ENCODE assay signal across 8 cellular contexts in genomic region chr7:155190608-155191536, GRCh38.
DNase-seq lines count a peak whose midpoint lies in the region; ATAC-seq and TF ChIP-seq lines count a peak whose summit lies in the region.

No MANE protein-coding gene starts in this region.

- H3K79me1 ChIP-seq in IMR-90 (ENCODE audit: low read depth in 1 of 2, low read length in 2 of 2) (no peaks in the 10 kb centered on the region), mesenchymal stem cell (replicated peaks; ENCODE audit: low read length, poor library complexity, severe bottlenecking) (no peaks in the 10 kb centered on the region)

- H2BK5ac ChIP-seq in IMR-90 (ENCODE audit: low read depth, low read length, poor library complexity, severe bottlenecking) (no peak overlapping the region), mesenchymal stem cell (ENCODE audit: low read depth, low read length, poor library complexity, severe bottlenecking) (no peak overlapping the region)

- H3K4ac ChIP-seq in IMR-90 (ENCODE audit: low read depth, low read length): no peak overlapping the region
- H3K4ac ChIP-seq in mesenchymal stem cell (ENCODE audit: low read depth in 1 of 2, low read length in 2 of 2): no peak overlapping the region

- CTCF ChIA-PET in IMR-90 (lab: Yijun Ruan, JAX): interaction anchor here (0.6 to 2.5 kb wide), 4 partner anchors 14 to 159 kb away, joined by 3 to 15 read pairs (median 5); partner anchors contain the start of gene INSIG1

- no peaks in the 10 kb centered on the region for H3K36me3 ChIP-seq in IMR-90 (ENCODE audit: control insufficient read depth, insufficient read depth, low read length)
- H3K36me3 ChIP-seq in mesenchymal stem cell (ENCODE audit: control insufficient read depth in 1 of 2, insufficient read depth in 2 of 2, low read depth in 1 of 2, low read length in 2 of 2): no peaks in the 10 kb centered on the region

- H3K14ac ChIP-seq in IMR-90 (replicated peaks; ENCODE audit: low read depth, low read length) (no peak overlapping the region), mesenchymal stem cell (ENCODE audit: low read length in 2 of 2) (no peak overlapping the region)

- no peak for TF ChIP-seq POLR2A in IMR-90 (IDR thresholded peaks at IDR 0.05; ENCODE audit: low read depth, low read length)

- TF ChIP-seq RAD21 in IMR-90 (IDR thresholded peaks at IDR 0.05; ENCODE audit: low read length): peak; percentile 94

- no peak overlapping the region for H3K56ac ChIP-seq in IMR-90 (ENCODE audit: extremely low read depth, insufficient read depth, low read length)

- H2AFZ ChIP-seq in IMR-90 (replicated peaks; ENCODE audit: low read length, poor library complexity): peak overlapping the region; percentile 47
- no peak overlapping the region for H2AFZ ChIP-seq in mesenchymal stem cell (ENCODE audit: low read depth, low read length)

- peak; percentile 35 for DNase-seq in NK-92 treated with Interleukin-12 subunit alpha and Interleukin-12 subunit beta, amount 100 ng/mL, for 24 hours (lab: John Stamatoyannopoulos, UW)
- DNase-seq in NK-92 (lab: John Stamatoyannopoulos, UW; ENCODE audit: unreplicated experiment) (no peak), IMR-90 (no peak), mesenchymal stem cell (peak; percentile 21)
- peak; percentile 52 to 61 for DNase-seq in activated CD4-positive, alpha-beta T cell treated with anti-CD3 and anti-CD28 coated beads, Interleukin-2, amount 50 U/mL, for 24 hours (ENCODE audit: low read depth in 1 of 2, low spot score in 1 of 2)
- peak; percentile 13 for DNase-seq in effector CD8-positive, alpha-beta T cell (lab: John Stamatoyannopoulos, UW)
- peak; percentile 89 for DNase-seq in stimulated activated CD8-positive, alpha-beta memory T cell treated with anti-CD3 and anti-CD28 coated beads, Interleukin-4, amount 100 ng/mL, for 48 hours

- H3K4me3 ChIP-seq in IMR-90 (ENCODE audit: insufficient read depth, low read depth, low read length) (no peak overlapping the region), mesenchymal stem cell (ENCODE audit: insufficient read depth in 1 of 2, low read depth in 1 of 2, low read length in 2 of 2) (peak overlapping the region in 1 of 2 experiments; percentile 74)

- no peaks in the 10 kb centered on the region for H3K9me1 ChIP-seq in IMR-90 (ENCODE audit: insufficient read depth, low read length)

- H3K4me2 ChIP-seq in IMR-90 (ENCODE audit: low read depth, low read length) (peak overlapping the region; percentile 82), mesenchymal stem cell (ENCODE audit: low read length, poor library complexity, severe bottlenecking) (no peak overlapping the region)

- no peaks in the 10 kb centered on the region for H4K20me1 ChIP-seq in IMR-90 (ENCODE audit: insufficient read depth, low read length)

- no peak overlapping the region for H2BK12ac ChIP-seq in mesenchymal stem cell (ENCODE audit: low read length in 2 of 2)

- H3K4me1 ChIP-seq in IMR-90 (ENCODE audit: control insufficient read depth, insufficient read depth, low read length) (no peaks in the 10 kb centered on the region), mesenchymal stem cell (ENCODE audit: control insufficient read depth, insufficient read depth, low read depth, low read length) (peaks cover 4% of the 10 kb centered on the region)

- H4K91ac ChIP-seq in IMR-90 (ENCODE audit: insufficient read depth, low read depth, low read length) (no peak overlapping the region), mesenchymal stem cell (ENCODE audit: low read length) (no peak overlapping the region)

- POLR2A ChIA-PET in IMR-90 (lab: Charles Lee; ENCODE audit: unreplicated experiment): no interaction called here

- H3K27me3 ChIP-seq in IMR-90 (ENCODE audit: control insufficient read depth, insufficient read depth, low read length): peaks cover 2% of the 10 kb centered on the region
- no peaks in the 10 kb centered on the region for H3K27me3 ChIP-seq in mesenchymal stem cell (ENCODE audit: control insufficient read depth in 1 of 2, insufficient read depth in 1 of 2, low read length in 2 of 2)

- H2AK9ac ChIP-seq in IMR-90 (replicated peaks; ENCODE audit: low read depth, low read length, poor library complexity): no peak overlapping the region

- no peak overlapping the region for H3K9ac ChIP-seq in IMR-90 (ENCODE audit: low read depth, low read length)
- H3K9ac ChIP-seq in mesenchymal stem cell (ENCODE audit: low read length): peak overlapping the region; percentile 49

- peak; percentile 83 for TF ChIP-seq CTCF in IMR-90 (conservative IDR thresholded peaks at IDR 0.05; ENCODE audit: low read depth, low read length)

- in situ Hi-C loops in IMR-90 (cut with MboI; ENCODE audit: low sequenced_read_pairs): loop anchor here (10.0 kb wide), 1 partner anchor 154 kb away; no protein-coding TSS in a partner anchor

- peak; percentile 97 for ATAC-seq in IMR-90 (ENCODE audit: low read depth)
- ATAC-seq in HG03457 (IDR thresholded peaks at IDR 0.05; ENCODE audit: unreplicated experiment): no peak

- no TSS peak for BruUV-seq in IMR-90 (replicated peaks; lab: Mats Ljungman, UMichigan)

- H2BK120ac ChIP-seq in IMR-90 (ENCODE audit: low read depth, low read length) (no peak overlapping the region), mesenchymal stem cell (ENCODE audit: low read depth, low read length) (no peak overlapping the region)

- dilution Hi-C loops in IMR-90 (cut with HindIII; ENCODE audit: low sequenced_read_pairs, unreplicated experiment): no loop called here

- intact Hi-C loops in IMR-90 (cut with micrococcal nuclease): loop anchor here (1.0 to 5.0 kb wide), 3 partner anchors 108 to 264 kb away; no protein-coding TSS in a partner anchor

- H2BK15ac ChIP-seq in IMR-90 (ENCODE audit: low read depth, low read length) (0 out of 3 replicates have a peak overlapping the region, but pooled peaks have one; percentile 8), mesenchymal stem cell (ENCODE audit: low read depth, poor library complexity, severe bottlenecking) (no peak overlapping the region)

- H4K8ac ChIP-seq in IMR-90 (ENCODE audit: low read depth in 2 of 2, low read length in 2 of 2) (no peak overlapping the region; a peak in 1 of 4 replicates), mesenchymal stem cell (ENCODE audit: low read length) (no peak overlapping the region)

- no peak overlapping the region for H4K5ac ChIP-seq in IMR-90 (ENCODE audit: low read depth, low read length)

- no peak overlapping the region for H2BK20ac ChIP-seq in IMR-90 (ENCODE audit: low read depth, low read length)

- H3K9me3 ChIP-seq in IMR-90 (ENCODE audit: control insufficient read depth, insufficient read depth, low read length): peaks cover 7% of the 10 kb centered on the region
- peaks cover 23% of the 10 kb centered on the region for H3K9me3 ChIP-seq in mesenchymal stem cell (ENCODE audit: control insufficient read depth, low read length)

- H2AK5ac ChIP-seq in IMR-90 (ENCODE audit: low read depth, low read length) (no peak overlapping the region), mesenchymal stem cell (ENCODE audit: low read length, severe bottlenecking) (no peak overlapping the region)

- no peak overlapping the region for H3K23ac ChIP-seq in IMR-90 (ENCODE audit: low read depth, low read length)
- no peak overlapping the region for H3K23ac ChIP-seq in mesenchymal stem cell (ENCODE audit: low read length in 2 of 2)

- H3K18ac ChIP-seq in IMR-90 (ENCODE audit: low read depth, low read length) (no peak overlapping the region), mesenchymal stem cell (ENCODE audit: low read depth in 1 of 2, low read length in 2 of 2) (no peak overlapping the region)

- 66% methylated on average over 4 of the region's 44 CpGs; no CpG with 5 or more reads in 1 of the 2 experiments for WGBS in IMR-90 (ENCODE audit: extremely low coverage in 2 of 2, insufficient read length in 1 of 2), 2 experiments
- WGBS in mesenchymal stem cell: 43% methylated on average over 43 of the region's 44 CpGs

- H3K27ac ChIP-seq in IMR-90 (ENCODE audit: insufficient read depth, low read length) (no peak overlapping the region), mesenchymal stem cell (ENCODE audit: low read length, poor library complexity, severe bottlenecking) (no peak overlapping the region)

TF ChIP-seq in IMR-90, 13 proteins besides CTCF, POLR2A, EP300 and RAD21:
- TF ChIP-seq USF2 (IDR thresholded peaks at IDR 0.05; ENCODE audit: low read depth, low read length) (no peak), SMC3 (IDR thresholded peaks at IDR 0.05; ENCODE audit: low read depth, low read length) (peak; percentile 85)
TF ChIP-seq in IMR-90: peak in this region for 1.

Comparison
In these comparisons a context has a peak if more than half of its experiments do, and no peak if none do; other contexts are left out.
1. DNase-seq: peak in NK-92 treated with Interleukin-12 subunit alpha and Interleukin-12 subunit beta, amount 100 ng/mL, for 24 hours (single experiment), activated CD4-positive, alpha-beta T cell treated with anti-CD3 and anti-CD28 coated beads, Interleukin-2, amount 50 U/mL, for 24 hours (2 of 2), effector CD8-positive, alpha-beta T cell (single experiment), mesenchymal stem cell (single experiment) and stimulated activated CD8-positive, alpha-beta memory T cell treated with anti-CD3 and anti-CD28 coated beads, Interleukin-4, amount 100 ng/mL, for 48 hours (single experiment); none in NK-92 (single experiment) and IMR-90 (single experiment).